ENCODE assay signal across 2 cellular contexts in genomic region chr1:6454856-6455751, GRCh38.
TF ChIP-seq lines count a peak whose summit lies in the region.

No MANE protein-coding gene starts in this region.

TF ChIP-seq in SK-N-SH, 30 proteins besides CTCF, POLR2A, EP300 and RAD21 (continued from another document):
- TF ChIP-seq, protein P1, sequence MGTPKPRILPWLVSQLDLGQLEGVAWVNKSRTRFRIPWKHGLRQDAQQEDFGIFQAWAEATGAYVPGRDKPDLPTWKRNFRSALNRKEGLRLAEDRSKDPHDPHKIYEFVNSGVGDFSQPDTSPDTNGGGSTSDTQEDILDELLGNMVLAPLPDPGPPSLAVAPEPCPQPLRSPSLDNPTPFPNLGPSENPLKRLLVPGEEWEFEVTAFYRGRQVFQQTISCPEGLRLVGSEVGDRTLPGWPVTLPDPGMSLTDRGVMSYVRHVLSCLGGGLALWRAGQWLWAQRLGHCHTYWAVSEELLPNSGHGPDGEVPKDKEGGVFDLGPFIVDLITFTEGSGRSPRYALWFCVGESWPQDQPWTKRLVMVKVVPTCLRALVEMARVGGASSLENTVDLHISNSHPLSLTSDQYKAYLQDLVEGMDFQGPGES (IDR thresholded peaks at IDR 0.05; ENCODE audit: low read depth, low read length), result no peak
- TF ChIP-seq GATA2 (CRISPR knock-in tag; IDR thresholded peaks at IDR 0.05), result no peak
- TF ChIP-seq TCF12 (IDR thresholded peaks at IDR 0.05), result no peak
- TF ChIP-seq, protein P2, sequence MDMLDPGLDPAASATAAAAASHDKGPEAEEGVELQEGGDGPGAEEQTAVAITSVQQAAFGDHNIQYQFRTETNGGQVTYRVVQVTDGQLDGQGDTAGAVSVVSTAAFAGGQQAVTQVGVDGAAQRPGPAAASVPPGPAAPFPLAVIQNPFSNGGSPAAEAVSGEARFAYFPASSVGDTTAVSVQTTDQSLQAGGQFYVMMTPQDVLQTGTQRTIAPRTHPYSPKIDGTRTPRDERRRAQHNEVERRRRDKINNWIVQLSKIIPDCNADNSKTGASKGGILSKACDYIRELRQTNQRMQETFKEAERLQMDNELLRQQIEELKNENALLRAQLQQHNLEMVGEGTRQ (IDR thresholded peaks at IDR 0.05; ENCODE audit: borderline replicate concordance, low read depth, low read length), result no peak
- TF ChIP-seq YY1 (IDR thresholded peaks at IDR 0.05; ENCODE audit: low read depth), result no peak
- no peak for TF ChIP-seq NFIC (IDR thresholded peaks at IDR 0.05; ENCODE audit: borderline replicate concordance)
- TF ChIP-seq FOSL2 (IDR thresholded peaks at IDR 0.05; ENCODE audit: borderline replicate concordance, low read depth), result no peak
- TF ChIP-seq FOXJ3 (CRISPR knock-in tag; IDR thresholded peaks at IDR 0.05), result no peak
- TF ChIP-seq MAX (IDR thresholded peaks at IDR 0.05; ENCODE audit: low read depth), result no peak
- no peak for TF ChIP-seq USF1 (IDR thresholded peaks at IDR 0.05; ENCODE audit: borderline replicate concordance, low read depth)
- TF ChIP-seq JUND (IDR thresholded peaks at IDR 0.05), result no peak
- TF ChIP-seq POLR2AphosphoS5 (IDR thresholded peaks at IDR 0.05; ENCODE audit: low read depth, low read length), result no peak
- no peak for TF ChIP-seq MXI1 (IDR thresholded peaks at IDR 0.05; ENCODE audit: low read depth, low read length)

TF ChIP-seq in SK-N-SH treated with all-trans-retinoic acid at 6 μM for 48 hours, 23 proteins besides CTCF, POLR2A, EP300 and RAD21 (continued from another document):
- TF ChIP-seq POU6F1 (CRISPR knock-in tag; IDR thresholded peaks at IDR 0.05; ENCODE audit: borderline replicate concordance, low read depth), result no peak
- no peak for TF ChIP-seq TCF4 (CRISPR knock-in tag; IDR thresholded peaks at IDR 0.05; ENCODE audit: borderline replicate concordance)
- TF ChIP-seq CSDC2 (CRISPR knock-in tag; IDR thresholded peaks at IDR 0.05), result no peak
- no peak for TF ChIP-seq BACH2 (CRISPR knock-in tag; IDR thresholded peaks at IDR 0.05; ENCODE audit: borderline replicate concordance)
- TF ChIP-seq ZNF565 (CRISPR knock-in tag; conservative IDR thresholded peaks at IDR 0.05; ENCODE audit: low read depth), result no peak
- no peak for TF ChIP-seq ARNTL (CRISPR knock-in tag; IDR thresholded peaks at IDR 0.05; ENCODE audit: borderline replicate concordance, low read depth)
- TF ChIP-seq, protein P3, sequence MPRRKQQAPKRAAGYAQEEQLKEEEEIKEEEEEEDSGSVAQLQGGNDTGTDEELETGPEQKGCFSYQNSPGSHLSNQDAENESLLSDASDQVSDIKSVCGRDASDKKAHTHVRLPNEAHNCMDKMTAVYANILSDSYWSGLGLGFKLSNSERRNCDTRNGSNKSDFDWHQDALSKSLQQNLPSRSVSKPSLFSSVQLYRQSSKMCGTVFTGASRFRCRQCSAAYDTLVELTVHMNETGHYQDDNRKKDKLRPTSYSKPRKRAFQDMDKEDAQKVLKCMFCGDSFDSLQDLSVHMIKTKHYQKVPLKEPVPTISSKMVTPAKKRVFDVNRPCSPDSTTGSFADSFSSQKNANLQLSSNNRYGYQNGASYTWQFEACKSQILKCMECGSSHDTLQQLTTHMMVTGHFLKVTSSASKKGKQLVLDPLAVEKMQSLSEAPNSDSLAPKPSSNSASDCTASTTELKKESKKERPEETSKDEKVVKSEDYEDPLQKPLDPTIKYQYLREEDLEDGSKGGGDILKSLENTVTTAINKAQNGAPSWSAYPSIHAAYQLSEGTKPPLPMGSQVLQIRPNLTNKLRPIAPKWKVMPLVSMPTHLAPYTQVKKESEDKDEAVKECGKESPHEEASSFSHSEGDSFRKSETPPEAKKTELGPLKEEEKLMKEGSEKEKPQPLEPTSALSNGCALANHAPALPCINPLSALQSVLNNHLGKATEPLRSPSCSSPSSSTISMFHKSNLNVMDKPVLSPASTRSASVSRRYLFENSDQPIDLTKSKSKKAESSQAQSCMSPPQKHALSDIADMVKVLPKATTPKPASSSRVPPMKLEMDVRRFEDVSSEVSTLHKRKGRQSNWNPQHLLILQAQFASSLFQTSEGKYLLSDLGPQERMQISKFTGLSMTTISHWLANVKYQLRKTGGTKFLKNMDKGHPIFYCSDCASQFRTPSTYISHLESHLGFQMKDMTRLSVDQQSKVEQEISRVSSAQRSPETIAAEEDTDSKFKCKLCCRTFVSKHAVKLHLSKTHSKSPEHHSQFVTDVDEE (CRISPR knock-in tag; IDR thresholded peaks at IDR 0.05), result no peak
- TF ChIP-seq ZC3H10 (CRISPR knock-in tag; IDR thresholded peaks at IDR 0.05), result no peak
- no peak for TF ChIP-seq GLIS3 (CRISPR knock-in tag; IDR thresholded peaks at IDR 0.05)
- no peak for TF ChIP-seq SNAI2 (CRISPR knock-in tag; IDR thresholded peaks at IDR 0.05)
- TF ChIP-seq PPARA (CRISPR knock-in tag; IDR thresholded peaks at IDR 0.05; ENCODE audit: borderline replicate concordance), result no peak
- no peak for TF ChIP-seq TOX (CRISPR knock-in tag; IDR thresholded peaks at IDR 0.05; ENCODE audit: borderline replicate concordance)
- no peak for TF ChIP-seq ZFP3 (CRISPR knock-in tag; IDR thresholded peaks at IDR 0.05)
